Comparison of ENCODE assay signal across 22 cellular contexts in the genomic region with DNA sequence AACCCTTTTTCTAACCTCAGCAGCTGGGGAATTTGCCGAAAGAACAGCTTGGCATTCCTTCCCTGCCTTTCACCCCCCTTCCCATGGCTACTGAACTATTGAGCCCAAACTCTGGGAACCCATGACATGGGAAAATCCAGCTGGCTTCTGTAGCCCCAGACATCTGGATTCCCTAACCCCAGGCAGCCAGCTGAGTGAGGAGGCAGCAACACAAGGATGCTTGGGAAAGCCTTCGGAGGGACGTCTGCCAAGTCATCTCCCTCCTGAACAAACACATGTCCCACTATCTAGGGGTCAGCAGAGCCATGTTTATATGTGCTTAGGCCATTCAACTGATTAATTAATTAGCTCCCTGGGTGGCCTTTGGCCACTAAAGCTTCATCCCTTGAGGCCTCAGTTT. TPM values are rescaled to one million over a fixed set of nuclear protein-coding genes. Genes with fewer than 3 reads are reported as not detected.
A peak's percentile ranks its signal among the peaks of the same experiment; 100 is the strongest.
DNase-seq lines count a peak whose midpoint lies in the region; ATAC-seq and TF ChIP-seq lines count a peak whose summit lies in the region.
"Had no signal": no experiment of that assay in that cellular context is flagged by ENCODE, and none has a peak within 500 bp of the region (broad histone marks: within the 10 kb centered on the region; RNA-seq: fewer than 3 reads in every experiment).

No MANE protein-coding gene starts in this region.

- TF ChIP-seq CTCF in fibroblast of mammary gland (conservative IDR thresholded peaks at IDR 0.05; ENCODE audit: control insufficient read depth, insufficient read depth, low read depth, low read length) (no peak), left lung (IDR thresholded peaks at IDR 0.05) (no peak), osteoblast (IDR thresholded peaks at IDR 0.05; ENCODE audit: extremely low read depth, low read depth, low read length) (no peak), MM.1S (IDR thresholded peaks at IDR 0.05; ENCODE audit: low read length) (no peak), endothelial cell (IDR thresholded peaks at IDR 0.05; ENCODE audit: unreplicated experiment) (no peak)

- no peak overlapping the region for H3K27ac ChIP-seq in left lung
- peak overlapping the region; percentile 23 for H3K27ac ChIP-seq in skeletal muscle tissue (ENCODE audit: low read depth, low read length)
- H3K27ac ChIP-seq in osteoblast (ENCODE audit: low read depth, low read length): no peak overlapping the region
- no peak overlapping the region for H3K27ac ChIP-seq in MM.1S (ENCODE audit: low read length)

- peaks cover 6 to 11% of the 10 kb centered on the region in 2 donors for H3K4me1 ChIP-seq in left lung
- H3K4me1 ChIP-seq in skeletal muscle tissue (ENCODE audit: control insufficient read depth in 3 of 3, insufficient read depth in 3 of 3, low read length in 3 of 3): peaks cover 20 to 37% (median 36%) of the 10 kb centered on the region in 3 donors
- H3K4me1 ChIP-seq in osteoblast (ENCODE audit: insufficient read depth, low read length): no peaks in the 10 kb centered on the region
- no peaks in the 10 kb centered on the region for H3K4me1 ChIP-seq in MM.1S (ENCODE audit: low read length)
- H3K4me1 ChIP-seq: BE2C had no signal

- DNase-seq in HCEC 1CT: peak; percentile 8
- peak; percentile 29 for DNase-seq in fibroblast of mammary gland (ENCODE audit: low read depth)
- DNase-seq in left lung: no peak
- DNase-seq in osteoblast (ENCODE audit: insufficient read length, low spot score, missing footprints): no peak
- DNase-seq in MM.1S: no peak
- DNase-seq in endothelial cell (ENCODE audit: low spot score): no peak
- no peak for DNase-seq in activated CD8-positive, alpha-beta memory T cell treated with anti-CD3 and anti-CD28 coated beads for 24 hours
- DNase-seq: activated CD8-positive, alpha-beta memory T cell treated with anti-CD3 and anti-CD28 coated beads, Interleukin-2, amount 50 U/mL, for 48 hours; activated naive CD4-positive, alpha-beta T cell treated with anti-CD3 and anti-CD28 coated beads, Interleukin-2, amount 10 ng/mL, durations not matched to agents 7 days and 5 days; BE2C; DMS153; effector memory CD4-positive, alpha-beta T cell; H9; NCI-H1048; NCI-H226; SIG-M5; stimulated activated CD4-positive, alpha-beta T cell treated with anti-CD3 and anti-CD28 coated beads, Interleukin-4, amount 100 ng/mL, for 24 hours; T1000 had no signal

- H3K27me3 Mint-ChIP-seq in endothelial cell (ENCODE audit: unreplicated experiment): peaks cover 25% of the 10 kb centered on the region

- no peak overlapping the region for H3K9ac ChIP-seq in skeletal muscle tissue (ENCODE audit: low read depth in 1 of 3, low read length in 3 of 3)
- no peak overlapping the region for H3K9ac ChIP-seq in MM.1S (ENCODE audit: low read length)

- H3K9me3 ChIP-seq in left lung (no peaks in the 10 kb centered on the region), skeletal muscle tissue (ENCODE audit: control insufficient read depth in 3 of 3, low read length in 3 of 3) (no peaks in the 10 kb centered on the region), osteoblast (ENCODE audit: low read depth, low read length) (no peaks in the 10 kb centered on the region), MM.1S (replicated peaks; ENCODE audit: insufficient read depth, low read length) (no peaks in the 10 kb centered on the region)
- H3K9me3 ChIP-seq: BE2C had no signal

- no peaks in the 10 kb centered on the region for H3F3A ChIP-seq in MM.1S (ENCODE audit: insufficient read depth, low read length)

- no peaks in the 10 kb centered on the region for H4K20me1 ChIP-seq in osteoblast (ENCODE audit: insufficient read depth, low read length)
- no peaks in the 10 kb centered on the region for H4K20me1 ChIP-seq in MM.1S (ENCODE audit: insufficient read depth, low read length)

- H3K27ac Mint-ChIP-seq in endothelial cell (ENCODE audit: unreplicated experiment): no peak overlapping the region
- H3K27ac Mint-ChIP-seq: activated naive CD4-positive, alpha-beta T cell treated with anti-CD3 and anti-CD28 coated beads, Interleukin-2, amount 10 ng/mL, durations not matched to agents 7 days and 5 days; type B pancreatic cell had no signal

- ATAC-seq in left lung: peak; percentile 51

- H3K4me1 Mint-ChIP-seq in endothelial cell (ENCODE audit: unreplicated experiment): peaks cover 50% of the 10 kb centered on the region
- H3K4me1 Mint-ChIP-seq: activated naive CD4-positive, alpha-beta T cell treated with anti-CD3 and anti-CD28 coated beads, Interleukin-2, amount 10 ng/mL, durations not matched to agents 7 days and 5 days had no signal

- no peaks in the 10 kb centered on the region for H3K9me2 ChIP-seq in MM.1S (replicated peaks; ENCODE audit: insufficient read depth, low read length)

- H3K36me3 ChIP-seq in left lung (no peaks in the 10 kb centered on the region), skeletal muscle tissue (ENCODE audit: control insufficient read depth in 3 of 3, insufficient read depth in 3 of 3, low read length in 3 of 3) (no peaks in the 10 kb centered on the region), osteoblast (ENCODE audit: insufficient read depth, low read length) (no peaks in the 10 kb centered on the region), MM.1S (replicated peaks; ENCODE audit: insufficient read depth, low read length) (no peaks in the 10 kb centered on the region)
- H3K36me3 ChIP-seq: BE2C had no signal

- no peak overlapping the region for H3K4me3 Mint-ChIP-seq in endothelial cell (ENCODE audit: unreplicated experiment)
- H3K4me3 Mint-ChIP-seq: activated naive CD4-positive, alpha-beta T cell treated with anti-CD3 and anti-CD28 coated beads, Interleukin-2, amount 10 ng/mL, durations not matched to agents 7 days and 5 days; H9; type B pancreatic cell had no signal

- H3K79me2 ChIP-seq in osteoblast (ENCODE audit: insufficient read depth, low read length): no peaks in the 10 kb centered on the region
- no peaks in the 10 kb centered on the region for H3K79me2 ChIP-seq in MM.1S (ENCODE audit: low read length)

- no peak overlapping the region for H3K4me3 ChIP-seq in fibroblast of mammary gland (ENCODE audit: control insufficient read depth, low read depth, low read length)
- H3K4me3 ChIP-seq in left lung: no peak overlapping the region
- H3K4me3 ChIP-seq in skeletal muscle tissue (ENCODE audit: low read length in 3 of 3): no peak overlapping the region
- H3K4me3 ChIP-seq in osteoblast (ENCODE audit: insufficient read depth, low read length): no peak overlapping the region
- no peak overlapping the region for H3K4me3 ChIP-seq in MM.1S (ENCODE audit: low read length)

- H3K36me3 Mint-ChIP-seq in endothelial cell (ENCODE audit: low read depth, unreplicated experiment): peaks cover 6% of the 10 kb centered on the region
- H3K36me3 Mint-ChIP-seq: activated naive CD4-positive, alpha-beta T cell treated with anti-CD3 and anti-CD28 coated beads, Interleukin-2, amount 10 ng/mL, durations not matched to agents 7 days and 5 days; type B pancreatic cell had no signal

- H3K9me3 Mint-ChIP-seq in endothelial cell (ENCODE audit: unreplicated experiment): no peaks in the 10 kb centered on the region
- H3K9me3 Mint-ChIP-seq: activated naive CD4-positive, alpha-beta T cell treated with anti-CD3 and anti-CD28 coated beads, Interleukin-2, amount 10 ng/mL, durations not matched to agents 7 days and 5 days; H9; type B pancreatic cell had no signal

- H2AFZ ChIP-seq in osteoblast (ENCODE audit: low read length) (no peak overlapping the region), MM.1S (ENCODE audit: low read length) (no peak overlapping the region)

- intact Hi-C loops in left lung (cut with DNase I): no loop called here

- H3K4me2 ChIP-seq in osteoblast (ENCODE audit: insufficient read depth, low read length): no peak overlapping the region
- H3K4me2 ChIP-seq in MM.1S (ENCODE audit: low read depth, low read length): no peak overlapping the region

- H3K27me3 ChIP-seq in left lung: no peaks in the 10 kb centered on the region
- peaks cover 5 to 8% (median 5%) of the 10 kb centered on the region in 3 donors for H3K27me3 ChIP-seq in skeletal muscle tissue (ENCODE audit: control insufficient read depth in 3 of 3, insufficient read depth in 3 of 3, low read length in 3 of 3)
- H3K27me3 ChIP-seq in osteoblast (ENCODE audit: insufficient read depth, low read length): peaks cover 43% of the 10 kb centered on the region
- H3K27me3 ChIP-seq in MM.1S (replicated peaks; ENCODE audit: insufficient read depth, low read length): no peaks in the 10 kb centered on the region
- H3K27me3 ChIP-seq: BE2C had no signal

RNA-seq across cellular contexts. Expression of a gene that starts 21.6 kb away (rescaled TPM):
- total RNA-seq in left lung (under 1 TPM; 0.05 to 0.12 TPM), skeletal muscle tissue (under 0.01 TPM), osteoblast (not detected in 2 replicates), endothelial cell (ENCODE audit: unreplicated experiment) (4.7 TPM)
- total RNA-seq: bronchial epithelial cell, pulmonary artery endothelial cell had no signal

RNA-seq across cellular contexts. Expression of a gene that starts 33.7 kb away (rescaled TPM):
- total RNA-seq in left lung (10 to 100 TPM; 11.2 to 21.9 TPM), skeletal muscle tissue (74.6 TPM), osteoblast (not detected in 2 replicates), endothelial cell (ENCODE audit: unreplicated experiment) (48.8 TPM)
- total RNA-seq: bronchial epithelial cell, pulmonary artery endothelial cell had no signal

Comparison
In these comparisons a context has a peak if more than half of its experiments do, and no peak if none do; other contexts are left out.
1. DNase-seq: peak in HCEC 1CT (single experiment) and fibroblast of mammary gland (single experiment); none in left lung (0 of 2), osteoblast (single experiment), MM.1S (single experiment), endothelial cell (single experiment) and activated CD8-positive, alpha-beta memory T cell treated with anti-CD3 and anti-CD28 coated beads for 24 hours (single experiment).
2. RNA of a gene that starts 33.7 kb away (total RNA-seq): 74.6 TPM in skeletal muscle tissue (single experiment), 48.8 TPM in endothelial cell (single experiment) and 11.2 to 21.9 TPM in left lung; not detected in osteoblast; every median in the first group is over 10 times any median in the second.